8 cellular contexts compared by ENCODE assay signal in genomic region chr18:54946149-54946581, GRCh38. TPM values are rescaled to one million over a fixed set of nuclear protein-coding genes. Genes with fewer than 3 reads are reported as not detected.
DNase-seq lines count a peak whose midpoint lies in the region; ATAC-seq and TF ChIP-seq lines count a peak whose summit lies in the region.

No MANE protein-coding gene starts in this region.

- no peak overlapping the region for H3K14ac ChIP-seq in trophoblast cell (ENCODE audit: low read length)

- H2AFZ ChIP-seq in ACC112 (ENCODE audit: low read length, unreplicated experiment) (peak overlapping the region; percentile 76), trophoblast cell (ENCODE audit: insufficient read depth, low read length, poor library complexity) (no peak overlapping the region)

- H2BK120ac ChIP-seq in trophoblast cell (ENCODE audit: insufficient read depth, low read length, poor library complexity), result no peak overlapping the region

- intact Hi-C loops in dorsolateral prefrontal cortex (cut with DNase I), result no loop called here

- no peak overlapping the region for H3K23ac ChIP-seq in trophoblast cell (ENCODE audit: low read length)

- peaks cover 16% of the 10 kb centered on the region for H3K4me1 ChIP-seq in ACC112 (ENCODE audit: control insufficient read depth, insufficient read depth, low read length, unreplicated experiment)
- peaks cover 0 to 2% of the 10 kb centered on the region in 2 experiments for H3K4me1 ChIP-seq in trophoblast cell (ENCODE audit: control insufficient read depth in 1 of 2, insufficient read depth in 2 of 2, low read length in 2 of 2)

- no peak overlapping the region for H3K9ac ChIP-seq in trophoblast cell (ENCODE audit: low read length)

- peak overlapping the region; percentile 78 for H3K27ac ChIP-seq in ACC112 (ENCODE audit: low read depth, low read length)
- peak overlapping the region in 2 of 59 donors; percentile 9 to 23 for H3K27ac ChIP-seq in dorsolateral prefrontal cortex
- no peak overlapping the region for H3K27ac ChIP-seq in trophoblast cell (ENCODE audit: low read depth, low read length)
- H3K27ac ChIP-seq in caudate nucleus (ENCODE audit: low read depth, low read length), result no peak overlapping the region

- no CpG with 5 or more reads among the region's 7 CpGs for WGBS in trophoblast cell (ENCODE audit: extremely low coverage, insufficient coverage, insufficient read length)

- H3K79me2 ChIP-seq in ACC112 (ENCODE audit: control insufficient read depth, insufficient read depth, low read length, unreplicated experiment) (no peaks in the 10 kb centered on the region), trophoblast cell (ENCODE audit: control insufficient read depth, insufficient read depth, low read length, poor library complexity) (no peaks in the 10 kb centered on the region)

- no peaks in the 10 kb centered on the region for H3K79me1 ChIP-seq in trophoblast cell (ENCODE audit: low read length)

- no peak overlapping the region for H2BK5ac ChIP-seq in trophoblast cell (ENCODE audit: low read depth, low read length, poor library complexity)

- DNase-seq in RPMI7951 (ENCODE audit: low read depth) (peak; percentile 34), dorsolateral prefrontal cortex (no peak), trophoblast cell (peak; percentile 36 to 71), caudate nucleus (lab: John Stamatoyannopoulos, UW) (no peak)
- DNase-seq in effector CD8-positive, alpha-beta T cell (lab: John Stamatoyannopoulos, UW), result no peak

- no peaks in the 10 kb centered on the region for H3K36me3 ChIP-seq in ACC112 (ENCODE audit: insufficient read depth, low read length)
- no peaks in the 10 kb centered on the region for H3K36me3 ChIP-seq in trophoblast cell (ENCODE audit: control insufficient read depth in 1 of 2, insufficient read depth in 2 of 2, low read length in 2 of 2)

- H3K9me3 ChIP-seq in trophoblast cell (ENCODE audit: insufficient read depth, low read depth, low read length), result no peaks in the 10 kb centered on the region

- H3K4me2 ChIP-seq in trophoblast cell (ENCODE audit: low read length), result no peak overlapping the region

- H2AK5ac ChIP-seq in trophoblast cell (ENCODE audit: low read length), result no peak overlapping the region

- no peak overlapping the region for H4K91ac ChIP-seq in trophoblast cell (ENCODE audit: low read depth, low read length)

- H3K27me3 ChIP-seq in ACC112 (ENCODE audit: insufficient read depth, low read length) (no peaks in the 10 kb centered on the region), dorsolateral prefrontal cortex (peaks cover 0 to 12% (median 0%) of the 10 kb centered on the region in 45 donors), trophoblast cell (ENCODE audit: insufficient read depth, low read length) (no peaks in the 10 kb centered on the region)

- no peak overlapping the region for H3K18ac ChIP-seq in trophoblast cell (ENCODE audit: low read length)

- no peak overlapping the region for H4K12ac ChIP-seq in trophoblast cell (ENCODE audit: low read depth, low read length)

- ATAC-seq in GM18873 (IDR thresholded peaks at IDR 0.05; ENCODE audit: low FRiP score, unreplicated experiment) (peak; percentile 88), HG03097 (IDR thresholded peaks at IDR 0.05; ENCODE audit: low FRiP score, unreplicated experiment) (peak; percentile 87)

- H3K4ac ChIP-seq in trophoblast cell (ENCODE audit: low read depth, low read length), result no peak overlapping the region

- no peak overlapping the region for H4K8ac ChIP-seq in trophoblast cell (ENCODE audit: low read depth, low read length)

- H3K4me3 ChIP-seq in ACC112 (ENCODE audit: low read depth, low read length), result peak overlapping the region; percentile 70
- peak overlapping the region in 36 of 59 donors; percentile 4 to 47 (median 20) for H3K4me3 ChIP-seq in dorsolateral prefrontal cortex
- no peak overlapping the region for H3K4me3 ChIP-seq in trophoblast cell (ENCODE audit: low read depth, low read length)

- H2BK12ac ChIP-seq in trophoblast cell (ENCODE audit: low read length), result no peak overlapping the region

- no peak for TF ChIP-seq CTCF in dorsolateral prefrontal cortex (IDR thresholded peaks at IDR 0.05 in 54 of 56, conservative IDR thresholded peaks at IDR 0.05 in 2 of 56; ENCODE audit: low read depth in 1 of 56, partially characterized antibody in 56 of 56)

RNA-seq across cellular contexts. Expression of gene CCDC68, which starts 13.1 kb away (rescaled TPM):
- total RNA-seq in RPMI7951 (2014; rRNA removed; shearing (Covaris generic)), result 0.12 and 0.29 TPM in 2 replicates
- total RNA-seq in dorsolateral prefrontal cortex, result 10 to 100 TPM in 5 of 120 experiments, 1 to 10 TPM in 115; 1.4 to 15.6 (median 5.6) TPM
- 3.6 and 5.0 TPM in 2 replicates for polyA plus RNA-seq in trophoblast cell (2013)

Comparison
In these comparisons a context has a peak if more than half of its experiments do, and no peak if none do; other contexts are left out.
1. DNase-seq: peak in RPMI7951 (single experiment) and trophoblast cell (2 of 2); none in dorsolateral prefrontal cortex (0 of 10), effector CD8-positive, alpha-beta T cell (single experiment) and caudate nucleus (0 of 61).